ENCODE assay signal across 7 cellular contexts in genomic region chr19:16070366-16070990, GRCh38. TPM values are rescaled to one million over a fixed set of nuclear protein-coding genes. Genes with fewer than 3 reads are reported as not detected.
DNase-seq lines count a peak whose midpoint lies in the region; ATAC-seq, FAIRE-seq and TF ChIP-seq lines count a peak whose summit lies in the region.

No MANE protein-coding gene starts in this region.

- no peak overlapping the region for H2BK5ac ChIP-seq in mesenchymal stem cell (ENCODE audit: low read depth, low read length, poor library complexity, severe bottlenecking)

- H3K27me3 Mint-ChIP-seq in osteocyte (ENCODE audit: unreplicated experiment) = no peaks in the 10 kb centered on the region

- no peak overlapping the region for H3K14ac ChIP-seq in mesenchymal stem cell (ENCODE audit: low read length in 2 of 2)

- no peak for TF ChIP-seq CTCF in osteocyte (IDR thresholded peaks at IDR 0.05)

- no peak overlapping the region for H3K18ac ChIP-seq in mesenchymal stem cell (ENCODE audit: low read depth in 1 of 2, low read length in 2 of 2)

- H3K79me1 ChIP-seq in mesenchymal stem cell (replicated peaks; ENCODE audit: low read length, poor library complexity, severe bottlenecking) = no peaks in the 10 kb centered on the region

- H3K4me1 ChIP-seq in mesenchymal stem cell (ENCODE audit: control insufficient read depth, insufficient read depth, low read depth, low read length) = peaks cover 11% of the 10 kb centered on the region

- H3K9me3 Mint-ChIP-seq in osteocyte (ENCODE audit: unreplicated experiment) = no peaks in the 10 kb centered on the region

- H3K4ac ChIP-seq in mesenchymal stem cell (ENCODE audit: low read depth in 1 of 2, low read length in 2 of 2) = no peak overlapping the region

- peak overlapping the region; percentile 17 for H3K27ac ChIP-seq in adipose tissue (ENCODE audit: low read depth, low read length)
- H3K27ac ChIP-seq in mesenchymal stem cell (ENCODE audit: low read length, poor library complexity, severe bottlenecking) = no peak overlapping the region

- peak overlapping the region; percentile 12 to 15 for H2BK12ac ChIP-seq in mesenchymal stem cell (ENCODE audit: low read length in 2 of 2)

- no peak overlapping the region for H2BK120ac ChIP-seq in mesenchymal stem cell (ENCODE audit: low read depth, low read length)

- FAIRE-seq in H54 (lab: Jason Lieb, UNC) = no peak

- H2BK15ac ChIP-seq in mesenchymal stem cell (ENCODE audit: low read depth, poor library complexity, severe bottlenecking) = no peak overlapping the region

- H2AK5ac ChIP-seq in mesenchymal stem cell (ENCODE audit: low read length, severe bottlenecking) = no peak overlapping the region

- no peak overlapping the region for H4K8ac ChIP-seq in mesenchymal stem cell (ENCODE audit: low read length)

- peak overlapping the region; percentile 53 for H4K91ac ChIP-seq in mesenchymal stem cell (ENCODE audit: low read length)

- H3K27ac Mint-ChIP-seq in osteocyte (ENCODE audit: unreplicated experiment) = no peak overlapping the region

- no peaks in the 10 kb centered on the region for H3K36me3 Mint-ChIP-seq in osteocyte (ENCODE audit: unreplicated experiment)

- no peak for TF ChIP-seq POLR2A in H54 (IDR thresholded peaks at IDR 0.05; ENCODE audit: low read depth, low read length)

- H3K4me2 ChIP-seq in mesenchymal stem cell (ENCODE audit: low read length, poor library complexity, severe bottlenecking) = no peak overlapping the region

- peaks cover 4 to 18% of the 10 kb centered on the region in 2 experiments for H3K36me3 ChIP-seq in mesenchymal stem cell (ENCODE audit: control insufficient read depth in 1 of 2, insufficient read depth in 2 of 2, low read depth in 1 of 2, low read length in 2 of 2)

- peak overlapping the region in 1 of 2 experiments; percentile 78 for H3K4me3 ChIP-seq in mesenchymal stem cell (ENCODE audit: insufficient read depth in 1 of 2, low read depth in 1 of 2, low read length in 2 of 2)

- no peak overlapping the region for H3K9ac ChIP-seq in mesenchymal stem cell (ENCODE audit: low read length)

- WGBS in adipose tissue, 3 donors = 38 to 67% (median 40%) methylated on average over 16 of the region's 16 CpGs
- WGBS in mesenchymal stem cell = 86% methylated on average over 16 of the region's 16 CpGs

- DNase-seq in H54 (ENCODE audit: insufficient read length, low spot score) (peak; percentile 59), T-helper 2 cell (peak; percentile 53 to 95 (median 80)), mesenchymal stem cell (no peak), osteocyte (ENCODE audit: extremely low spot score, unreplicated experiment) (no peak), AG20443 (ENCODE audit: low spot score) (no peak)
- peak; percentile 80 for DNase-seq in stimulated activated naive CD8-positive, alpha-beta T cell treated with anti-CD3 and anti-CD28 coated beads, Interleukin-15, Interleukin-2, amounts not matched to agents 100 U/mL and 50 U/mL, for 24 hours

- H3K27me3 ChIP-seq in mesenchymal stem cell (ENCODE audit: control insufficient read depth in 1 of 2, insufficient read depth in 1 of 2, low read length in 2 of 2) = no peaks in the 10 kb centered on the region

- H3K4me3 Mint-ChIP-seq in osteocyte (ENCODE audit: unreplicated experiment) = no peak overlapping the region

- peak; percentile 96 for ATAC-seq in stimulated activated naive CD8-positive, alpha-beta T cell treated with anti-CD3 and anti-CD28 coated beads, Interleukin-15, Interleukin-2, amounts not matched to agents 100 U/mL and 50 U/mL, for 24 hours

- no peaks in the 10 kb centered on the region for H3K9me3 ChIP-seq in mesenchymal stem cell (ENCODE audit: control insufficient read depth, low read length)

- H2AFZ ChIP-seq in mesenchymal stem cell (ENCODE audit: low read depth, low read length) = peak overlapping the region; percentile 29

- peaks cover 28% of the 10 kb centered on the region for H3K4me1 Mint-ChIP-seq in osteocyte (ENCODE audit: unreplicated experiment)

- H3K23ac ChIP-seq in mesenchymal stem cell (ENCODE audit: low read length in 2 of 2) = no peak overlapping the region

RNA-seq across cellular contexts. Expression of gene TPM4, which starts 5.8 kb away (rescaled TPM):
- 100 to 1,000 TPM in 2 of 3 donors, 10 to 100 TPM in 1; 64.8 to 605 (median 330) TPM for polyA plus RNA-seq in adipose tissue
- polyA plus RNA-seq in mesenchymal stem cell (2013, experiment 1 of 2) = 881 TPM
- 886 TPM for polyA plus RNA-seq in mesenchymal stem cell (2013, experiment 2 of 2)
- total RNA-seq in osteocyte = 663 and 687 TPM in 2 replicates

RNA-seq across cellular contexts. Expression of gene RAB8A, which starts 41.2 kb away (rescaled TPM):
- polyA plus RNA-seq in adipose tissue = 10 to 100 TPM; 20.8 to 31.9 (median 27.8) TPM
- 54.8 TPM for polyA plus RNA-seq in mesenchymal stem cell (2013, experiment 1 of 2)
- polyA plus RNA-seq in mesenchymal stem cell (2013, experiment 2 of 2) = 54.2 TPM
- total RNA-seq in osteocyte = 55.9 and 61.1 TPM in 2 replicates

Comparison
In these comparisons a context has a peak if more than half of its experiments do, and no peak if none do; other contexts are left out.
1. DNase-seq: peak in H54 (single experiment), T-helper 2 cell (5 of 5) and stimulated activated naive CD8-positive, alpha-beta T cell treated with anti-CD3 and anti-CD28 coated beads, Interleukin-15, Interleukin-2, amounts not matched to agents 100 U/mL and 50 U/mL, for 24 hours (single experiment); none in mesenchymal stem cell (single experiment), osteocyte (single experiment) and AG20443 (single experiment).